29 cellular contexts compared by ENCODE assay signal in the genomic region with DNA sequence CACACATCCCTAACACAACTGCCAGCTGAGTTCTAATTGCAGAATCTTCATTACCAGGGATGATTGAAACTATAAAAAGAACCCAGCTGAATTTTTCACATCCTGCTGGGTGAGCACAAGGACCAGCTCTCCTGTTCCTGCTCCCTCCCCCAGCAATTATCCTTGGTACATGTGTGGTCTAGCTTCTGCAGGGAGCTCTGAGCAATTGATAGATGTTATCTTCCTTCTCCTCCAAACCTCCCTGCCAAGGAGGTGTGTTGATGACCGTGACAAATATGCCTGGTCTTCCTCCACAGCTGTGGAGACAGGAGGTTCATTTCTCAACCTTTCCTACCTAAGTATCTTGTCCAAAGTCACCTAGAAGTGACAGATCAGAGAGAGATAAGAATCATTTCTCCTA.
"Had no signal": no experiment of that assay in that cellular context is flagged by ENCODE, and none has a peak within 500 bp of the region (broad histone marks: within the 10 kb centered on the region; RNA-seq: fewer than 3 reads in every experiment).

No MANE protein-coding gene starts in this region.

- H3K27me3 ChIP-seq: adrenal gland, body of pancreas, cardiac muscle cell, colonic mucosa, gastrocnemius medialis, right atrium auricular region, tibial nerve had no signal

- H3K4me3 Mint-ChIP-seq: activated naive CD4-positive, alpha-beta T cell treated with anti-CD3 and anti-CD28 coated beads for 36 hours; activated naive CD8-positive, alpha-beta T cell treated with anti-CD3 and anti-CD28 coated beads for 36 hours; memory B cell; naive thymus-derived CD4-positive, alpha-beta T cell; neural crest cell had no signal

- H3K9me3 Mint-ChIP-seq: activated naive CD8-positive, alpha-beta T cell treated with anti-CD3 and anti-CD28 coated beads for 36 hours; memory B cell had no signal

- H3K27ac ChIP-seq: adrenal gland, body of pancreas, cardiac muscle cell, colonic mucosa, gastrocnemius medialis, parathyroid adenoma, right atrium auricular region, tibial nerve, VCaP had no signal

- ATAC-seq: activated CD4-positive, CD25-positive, alpha-beta regulatory T cell treated with anti-CD3 and anti-CD28 coated beads, Interleukin-2, amount 50 U/mL, for 24 hours; body of pancreas; gastrocnemius medialis; naive thymus-derived CD4-positive, alpha-beta T cell had no signal

- DNase-seq: activated CD4-positive, alpha-beta T cell treated with anti-CD3 and anti-CD28 coated beads for 48 hours; activated CD4-positive, alpha-beta T cell treated with anti-CD3 and anti-CD28 coated beads, Interleukin-2, amount 50 U/mL, for 48 hours; activated CD8-positive, alpha-beta memory T cell treated with anti-CD3 and anti-CD28 coated beads for 24 hours; activated effector memory CD4-positive, alpha-beta T cell treated with Interleukin-2 at 50 U/mL for 16 hours; activated naive CD4-positive, alpha-beta T cell treated with anti-CD3 and anti-CD28 coated beads for 36 hours; activated naive CD8-positive, alpha-beta T cell treated with anti-CD3 and anti-CD28 coated beads for 36 hours; adrenal gland; aorta; body of pancreas; cerebellar nuclear complex; colonic mucosa; effector CD8-positive, alpha-beta T cell; gastrocnemius medialis; hippocampal formation; midbrain; naive thymus-derived CD4-positive, alpha-beta T cell; occipital lobe; stimulated activated CD4-positive, alpha-beta T cell treated with anti-CD3 and anti-CD28 coated beads, Interleukin-15, amount 100 ng/mL, for 24 hours; stimulated activated CD4-positive, alpha-beta T cell treated with anti-CD3 and anti-CD28 coated beads, Interleukin-2, amount 100 ng/mL, for 24 hours; stimulated activated naive CD4-positive, alpha-beta T cell; T-helper 9 cell had no signal

- H3K9me3 ChIP-seq: adrenal gland, body of pancreas, colonic mucosa, gastrocnemius medialis, right atrium auricular region, tibial nerve had no signal

- H3K27ac Mint-ChIP-seq: activated naive CD4-positive, alpha-beta T cell treated with anti-CD3 and anti-CD28 coated beads for 36 hours; activated naive CD8-positive, alpha-beta T cell treated with anti-CD3 and anti-CD28 coated beads for 36 hours; memory B cell; naive thymus-derived CD4-positive, alpha-beta T cell had no signal

- H3K36me3 Mint-ChIP-seq: activated naive CD8-positive, alpha-beta T cell treated with anti-CD3 and anti-CD28 coated beads for 36 hours; memory B cell had no signal

- H3K36me3 ChIP-seq: adrenal gland, cardiac muscle cell, colonic mucosa, gastrocnemius medialis, right atrium auricular region, tibial nerve had no signal

- H3K27me3 Mint-ChIP-seq: activated naive CD8-positive, alpha-beta T cell treated with anti-CD3 and anti-CD28 coated beads for 36 hours; naive thymus-derived CD4-positive, alpha-beta T cell had no signal

- H3K4me3 ChIP-seq: adrenal gland, body of pancreas, cardiac muscle cell, colonic mucosa, gastrocnemius medialis, right atrium auricular region, tibial nerve had no signal

- H3K4me1 Mint-ChIP-seq: activated naive CD8-positive, alpha-beta T cell treated with anti-CD3 and anti-CD28 coated beads for 36 hours; memory B cell; naive thymus-derived CD4-positive, alpha-beta T cell; neural crest cell had no signal

- H3K4me1 ChIP-seq: adrenal gland, body of pancreas, colonic mucosa, gastrocnemius medialis, parathyroid adenoma, right atrium auricular region, tibial nerve had no signal
